ENCODE assay signal across 28 cellular contexts in the genomic region with DNA sequence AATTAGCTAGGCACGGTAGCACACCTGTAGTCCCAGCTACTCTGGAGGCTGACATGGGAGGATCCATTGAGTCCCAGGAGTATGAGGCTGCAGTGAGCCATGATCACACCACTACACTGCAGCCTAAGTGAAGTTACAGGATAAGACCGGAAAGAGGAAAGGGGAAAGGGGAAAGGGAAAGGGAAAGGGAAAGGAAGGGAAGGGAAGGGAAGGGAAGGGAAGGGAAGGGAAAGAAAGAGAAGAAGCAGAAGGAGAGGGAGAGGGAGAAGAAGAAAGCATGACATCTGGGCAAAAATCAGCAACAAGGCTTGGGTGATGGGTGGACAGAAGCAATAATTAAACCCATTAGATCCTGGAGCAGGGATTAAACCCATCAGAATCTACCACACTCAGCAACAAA.
"Had no signal": no experiment of that assay in that cellular context is flagged by ENCODE, and none has a peak within 500 bp of the region (broad histone marks: within the 10 kb centered on the region; RNA-seq: fewer than 3 reads in every experiment).

No MANE protein-coding gene starts in this region.

- H3K36me3 ChIP-seq: neural progenitor cell, ovary, spleen, suprapubic skin, tibial artery, transverse colon, upper lobe of left lung, vagina had no signal

- H3K9me3 ChIP-seq: ovary, psoas muscle, spleen, suprapubic skin, testis, tibial artery, transverse colon, upper lobe of left lung, vagina had no signal

- FAIRE-seq: urothelium cell line had no signal

- H3K27me3 ChIP-seq: neural progenitor cell, ovary, suprapubic skin, testis, tibial artery, transverse colon, upper lobe of left lung, vagina had no signal

- ATAC-seq: natural killer cell; psoas muscle; right cardiac atrium; sciatic nerve; stimulated activated naive CD8-positive, alpha-beta T cell treated with anti-CD3 and anti-CD28 coated beads, Interleukin-15, amount 100 ng/mL, for 72 hours; stimulated activated naive CD8-positive, alpha-beta T cell treated with anti-CD3 and anti-CD28 coated beads, Interleukin-15, Interleukin-2, amounts not matched to agents 100 U/mL and 50 U/mL, for 24 hours had no signal

- H3K4me2 ChIP-seq: neural progenitor cell, smooth muscle cell had no signal

- H3K4me1 ChIP-seq: neural progenitor cell, parathyroid adenoma, psoas muscle, spleen, suprapubic skin, testis, tibial artery, transverse colon, upper lobe of left lung, vagina had no signal

- H3K9ac ChIP-seq: neural progenitor cell, parathyroid adenoma had no signal

- H3K4me3 ChIP-seq: neural progenitor cell, ovary, psoas muscle, skin epidermis, smooth muscle cell, spleen, suprapubic skin, testis, tibial artery, transverse colon, upper lobe of left lung, vagina had no signal

- H3K79me2 ChIP-seq: parathyroid adenoma had no signal

- H3K27ac ChIP-seq: neural progenitor cell, ovary, parathyroid adenoma, psoas muscle, skin epidermis, spleen, suprapubic skin, testis, tibial artery, transverse colon, upper lobe of left lung, vagina had no signal

- H2AFZ ChIP-seq: neural progenitor cell, parathyroid adenoma had no signal

- DNase-seq: natural killer cell; occipital lobe; ovary; posterior cingulate gyrus; psoas muscle; right cardiac atrium; spleen; stimulated activated CD4-positive, alpha-beta T cell treated with anti-CD3 and anti-CD28 coated beads, Interleukin-12 subunit alpha, Interleukin-12 subunit beta, amount 100 ng/mL, for 4 hours; stimulated activated CD4-positive, alpha-beta T cell treated with anti-CD3 and anti-CD28 coated beads, Interleukin-1b, Interleukin-23, amount 100 ng/mL, for 48 hours; stimulated activated CD4-positive, alpha-beta T cell treated with anti-CD3 and anti-CD28 coated beads, Interleukin-4, amount 100 ng/mL, for 1 hour; stimulated activated CD4-positive, alpha-beta T cell treated with anti-CD3 and anti-CD28 coated beads, Interleukin-4, amount 100 ng/mL, for 4 hours; stimulated activated CD8-positive, alpha-beta memory T cell treated with anti-CD3 and anti-CD28 coated beads, Interleukin-4, amount 100 ng/mL, for 48 hours; stimulated activated naive CD4-positive, alpha-beta T cell; stimulated activated naive CD8-positive, alpha-beta T cell treated with anti-CD3 and anti-CD28 coated beads, Interleukin-15, amount 100 ng/mL, for 72 hours; stimulated activated naive CD8-positive, alpha-beta T cell treated with anti-CD3 and anti-CD28 coated beads, Interleukin-15, Interleukin-2, amounts not matched to agents 100 U/mL and 50 U/mL, for 24 hours; substantia nigra; testis; tibial artery; transverse colon; upper lobe of left lung had no signal
